ENCODE assay signal across 1 cellular context in the genomic region with DNA sequence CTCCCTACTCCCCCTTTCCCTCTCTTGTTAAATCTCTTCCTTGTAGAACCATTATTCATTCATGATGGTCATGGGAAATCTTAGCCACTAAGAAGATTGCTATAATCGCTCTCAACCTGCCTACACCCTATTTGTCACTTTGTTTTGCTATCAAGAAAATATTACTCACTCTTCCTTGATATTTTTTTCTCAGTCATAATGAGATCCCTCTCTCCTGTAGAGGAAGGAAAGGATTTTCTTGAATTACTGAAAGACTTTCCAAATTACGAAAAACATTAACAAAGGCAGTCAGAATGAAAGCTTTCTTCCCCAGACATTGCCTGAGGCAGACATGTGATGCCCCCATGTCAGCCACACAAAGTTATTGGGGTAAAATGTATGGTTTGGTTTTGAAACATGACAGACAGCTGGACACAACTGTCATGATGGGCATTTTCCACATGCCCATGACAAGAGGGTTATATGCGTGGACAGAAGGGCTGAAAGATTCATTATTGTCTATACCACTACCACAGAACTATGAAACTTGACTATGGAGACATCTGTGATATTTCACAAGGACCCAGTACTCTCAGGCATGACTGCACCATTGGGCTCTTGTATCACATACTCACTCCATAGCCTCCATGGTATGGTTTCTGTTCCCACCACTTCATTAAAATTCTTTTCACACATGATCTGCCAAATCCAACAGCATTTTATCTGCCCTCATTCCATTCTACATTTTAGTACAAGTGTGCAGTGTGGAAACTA.
TF ChIP-seq lines count a peak whose summit lies in the region.

No MANE protein-coding gene starts in this region.

TF ChIP-seq in H1, 55 proteins besides CTCF, POLR2A, EP300 and RAD21:
- TF ChIP-seq CTBP2 (IDR thresholded peaks at IDR 0.05; ENCODE audit: borderline replicate concordance, insufficient read depth, insufficient read length, low read length) (no peak), ZNF274 (IDR thresholded peaks at IDR 0.05; ENCODE audit: borderline replicate concordance, extremely low read depth, low read length) (no peak), BCL11A (IDR thresholded peaks at IDR 0.05; ENCODE audit: low read depth in 2 of 2, low read length in 2 of 2) (no peak), KDM1A (IDR thresholded peaks at IDR 0.05; ENCODE audit: borderline replicate concordance, low read length) (no peak), TAF1 (IDR thresholded peaks at IDR 0.05; ENCODE audit: low read depth, low read length) (no peak), FOSL1 (IDR thresholded peaks at IDR 0.05; ENCODE audit: insufficient read depth, low read depth, low read length) (no peak), MAFK (IDR thresholded peaks at IDR 0.05; ENCODE audit: low read depth, low read length) (no peak), CHD1 (IDR thresholded peaks at IDR 0.05; ENCODE audit: low read depth, low read length) (no peak), BRCA1 (IDR thresholded peaks at IDR 0.05; ENCODE audit: low read depth, low read length) (no peak)
- TF ChIP-seq, protein P1, sequence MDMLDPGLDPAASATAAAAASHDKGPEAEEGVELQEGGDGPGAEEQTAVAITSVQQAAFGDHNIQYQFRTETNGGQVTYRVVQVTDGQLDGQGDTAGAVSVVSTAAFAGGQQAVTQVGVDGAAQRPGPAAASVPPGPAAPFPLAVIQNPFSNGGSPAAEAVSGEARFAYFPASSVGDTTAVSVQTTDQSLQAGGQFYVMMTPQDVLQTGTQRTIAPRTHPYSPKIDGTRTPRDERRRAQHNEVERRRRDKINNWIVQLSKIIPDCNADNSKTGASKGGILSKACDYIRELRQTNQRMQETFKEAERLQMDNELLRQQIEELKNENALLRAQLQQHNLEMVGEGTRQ (IDR thresholded peaks at IDR 0.05; ENCODE audit: low read length) = no peak
